ENCODE assay signal across 8 cellular contexts in genomic region chr14:55430024-55430690, GRCh38. TPM values are rescaled to one million over a fixed set of nuclear protein-coding genes. Genes with fewer than 3 reads are reported as not detected.
A peak's percentile ranks its signal among the peaks of the same experiment; 100 is the strongest.
DNase-seq lines count a peak whose midpoint lies in the region; ATAC-seq and TF ChIP-seq lines count a peak whose summit lies in the region.

No MANE protein-coding gene starts in this region.

- H3K4me1 Mint-ChIP-seq in CD4-positive, CD25-positive, alpha-beta regulatory T cell, result peaks cover 21 to 37% (median 30%) of the 10 kb centered on the region in 4 donors

- no peak overlapping the region for H3K9ac ChIP-seq in OCI-LY3 (ENCODE audit: low read length)

- no peak overlapping the region for H3K4me3 Mint-ChIP-seq in CD4-positive, CD25-positive, alpha-beta regulatory T cell

- no peaks in the 10 kb centered on the region for H3K9me2 ChIP-seq in hepatocyte (replicated peaks; ENCODE audit: insufficient read depth)

- 8% methylated on average over 1 of the region's 1 CpG for WGBS in hepatocyte (ENCODE audit: low lambda C conversion rate, missing lambda C conversion rate)

- H3K79me2 ChIP-seq in OCI-LY3 (ENCODE audit: low read length) (no peaks in the 10 kb centered on the region), hepatocyte (no peaks in the 10 kb centered on the region)

- H2AFZ ChIP-seq in OCI-LY3 (ENCODE audit: low read depth, low read length) (peak overlapping the region; percentile 64; the same call in 1 of the 2 replicates), hepatocyte (no peak overlapping the region)

- peak overlapping the region in 2 of 3 donors; percentile 57 to 83 for H3K27ac Mint-ChIP-seq in CD4-positive, CD25-positive, alpha-beta regulatory T cell
- no peak overlapping the region for H3K27ac Mint-ChIP-seq in activated naive CD4-positive, alpha-beta T cell treated with anti-CD3 and anti-CD28 coated beads, Interleukin-2, amount 50 U/mL, for 72 hours

- H3K27ac ChIP-seq in CD4-positive, CD25-positive, alpha-beta regulatory T cell (ENCODE audit: insufficient read depth, low read length, poor library complexity, severe bottlenecking), result no peak overlapping the region
- H3K27ac ChIP-seq in OCI-LY3 (ENCODE audit: low read length) (no peak overlapping the region), hepatocyte (no peak overlapping the region)

- H3K4me3 ChIP-seq in CD4-positive, CD25-positive, alpha-beta regulatory T cell (ENCODE audit: low read depth, low read length), result no peak overlapping the region
- H3K4me3 ChIP-seq in OCI-LY3 (ENCODE audit: low read length), result no peak overlapping the region
- H3K4me3 ChIP-seq in hepatocyte, result no peak overlapping the region

- H4K20me1 ChIP-seq in OCI-LY3 (ENCODE audit: insufficient read depth, low read length) (no peaks in the 10 kb centered on the region), hepatocyte (ENCODE audit: insufficient read depth, poor library complexity, severe bottlenecking) (no peaks in the 10 kb centered on the region)

- TF ChIP-seq CTCF in OCI-LY3 (IDR thresholded peaks at IDR 0.05; ENCODE audit: low read depth, low read length), result peak; percentile 35; the same call in 1 of the 2 replicates
- peak; percentile 53 for TF ChIP-seq CTCF in hepatocyte (IDR thresholded peaks at IDR 0.05; ENCODE audit: poor library complexity)

- H3K36me3 Mint-ChIP-seq in CD4-positive, CD25-positive, alpha-beta regulatory T cell, result no peaks in the 10 kb centered on the region
- H3K36me3 Mint-ChIP-seq in activated naive CD4-positive, alpha-beta T cell treated with anti-CD3 and anti-CD28 coated beads, Interleukin-2, amount 50 U/mL, for 72 hours, result no peaks in the 10 kb centered on the region

- H3K27me3 ChIP-seq in CD4-positive, CD25-positive, alpha-beta regulatory T cell (ENCODE audit: control insufficient read depth, insufficient read depth, low read length), result no peaks in the 10 kb centered on the region
- H3K27me3 ChIP-seq in OCI-LY3 (ENCODE audit: low read depth, low read length) (peaks cover 10% of the 10 kb centered on the region; the same call in 1 of the 2 replicates), hepatocyte (no peaks in the 10 kb centered on the region)

- peak; percentile 27 to 85 (median 72) for DNase-seq in CD4-positive, CD25-positive, alpha-beta regulatory T cell
- DNase-seq in HuH-7 (ENCODE audit: low spot score) (peak; percentile 49), hepatocyte (ENCODE audit: low spot score) (peak; percentile 87), superior temporal gyrus (ENCODE audit: extremely low spot score) (peak; percentile 53), epidermal melanocyte (ENCODE audit: insufficient read length, low spot score) (no peak)
- peak in 1 of 2 donors; percentile 33 for DNase-seq in activated naive CD4-positive, alpha-beta T cell treated with anti-CD3 and anti-CD28 coated beads, Interleukin-2, amount 50 U/mL, for 72 hours (ENCODE audit: low spot score in 2 of 2)

- H3K9me3 ChIP-seq in CD4-positive, CD25-positive, alpha-beta regulatory T cell (ENCODE audit: control insufficient read depth in 2 of 2, low read length in 2 of 2), result no peaks in the 10 kb centered on the region
- H3K9me3 ChIP-seq in OCI-LY3 (ENCODE audit: insufficient read depth, low read length) (no peaks in the 10 kb centered on the region), hepatocyte (ENCODE audit: low read depth) (no peaks in the 10 kb centered on the region)

- H3K36me3 ChIP-seq in CD4-positive, CD25-positive, alpha-beta regulatory T cell (ENCODE audit: control insufficient read depth, insufficient read depth, low read length), result no peaks in the 10 kb centered on the region
- H3K36me3 ChIP-seq in OCI-LY3 (replicated peaks; ENCODE audit: low read depth, low read length) (no peaks in the 10 kb centered on the region), hepatocyte (replicated peaks; ENCODE audit: insufficient read depth, low read depth) (no peaks in the 10 kb centered on the region)

- no peak overlapping the region for H3K4me2 ChIP-seq in OCI-LY3 (ENCODE audit: low read length)
- no peak overlapping the region for H3K4me2 ChIP-seq in hepatocyte

- peaks cover 22% of the 10 kb centered on the region for H3K4me1 ChIP-seq in CD4-positive, CD25-positive, alpha-beta regulatory T cell (ENCODE audit: control insufficient read depth, insufficient read depth, low read length, poor library complexity, severe bottlenecking)
- peaks cover 15% of the 10 kb centered on the region for H3K4me1 ChIP-seq in OCI-LY3 (ENCODE audit: low read length)
- peaks cover 7% of the 10 kb centered on the region for H3K4me1 ChIP-seq in hepatocyte (ENCODE audit: insufficient read depth)

- peak; percentile 88 to 89 for ATAC-seq in CD4-positive, CD25-positive, alpha-beta regulatory T cell (ENCODE audit: low read depth in 2 of 2)
- peak; percentile 52 for ATAC-seq in GM18519 (IDR thresholded peaks at IDR 0.05; ENCODE audit: low FRiP score, unreplicated experiment)
- peak; percentile 84 to 91 for ATAC-seq in activated naive CD4-positive, alpha-beta T cell treated with anti-CD3 and anti-CD28 coated beads, Interleukin-2, amount 50 U/mL, for 72 hours

- H3K9me3 Mint-ChIP-seq in CD4-positive, CD25-positive, alpha-beta regulatory T cell, result no peaks in the 10 kb centered on the region
- H3K9me3 Mint-ChIP-seq in activated naive CD4-positive, alpha-beta T cell treated with anti-CD3 and anti-CD28 coated beads, Interleukin-2, amount 50 U/mL, for 72 hours, result no peaks in the 10 kb centered on the region

- peaks cover 11% of the 10 kb centered on the region for H3K27me3 Mint-ChIP-seq in CD4-positive, CD25-positive, alpha-beta regulatory T cell

RNA-seq across cellular contexts. Expression of gene TBPL2, which starts 10.3 kb away (rescaled TPM):
- not detected for total RNA-seq in CD4-positive, CD25-positive, alpha-beta regulatory T cell
- not detected for polyA plus RNA-seq in CD4-positive, CD25-positive, alpha-beta regulatory T cell
- total RNA-seq in activated naive CD4-positive, alpha-beta T cell treated with anti-CD3 and anti-CD28 coated beads, Interleukin-2, amount 50 U/mL, for 72 hours, result not detected
- total RNA-seq in hepatocyte, result 0.27 TPM in 1 of 2 replicates, not detected in the other
- polyA plus RNA-seq in hepatocyte, result 0.23 and 0.27 TPM in 2 replicates

RNA-seq across cellular contexts. Expression of gene ATG14, which starts 18.5 kb away (rescaled TPM):
- total RNA-seq in CD4-positive, CD25-positive, alpha-beta regulatory T cell, result 19.0 TPM
- 1 to 10 TPM; 5.8 to 9.3 (median 5.9) TPM for polyA plus RNA-seq in CD4-positive, CD25-positive, alpha-beta regulatory T cell
- 1 to 10 TPM; 7.4 to 8.3 TPM for total RNA-seq in activated naive CD4-positive, alpha-beta T cell treated with anti-CD3 and anti-CD28 coated beads, Interleukin-2, amount 50 U/mL, for 72 hours
- 15.1 and 16.6 TPM in 2 replicates for total RNA-seq in hepatocyte
- polyA plus RNA-seq in hepatocyte, result 3.3 and 4.5 TPM in 2 replicates

Comparison
In these comparisons a context has a peak if more than half of its experiments do, and no peak if none do; other contexts are left out.
1. H3K27ac Mint-ChIP-seq: peak in CD4-positive, CD25-positive, alpha-beta regulatory T cell (2 of 3); none in activated naive CD4-positive, alpha-beta T cell treated with anti-CD3 and anti-CD28 coated beads, Interleukin-2, amount 50 U/mL, for 72 hours (0 of 2).
2. Peak in every context shown above with its lines, with median percentiles within 50 percentile points of each other: ATAC-seq.